Comparison of ENCODE assay signal across 11 cellular contexts in genomic region chr10:73888514-73888913, GRCh38. TPM values are rescaled to one million over a fixed set of nuclear protein-coding genes. Genes with fewer than 3 reads are reported as not detected.
DNase-seq lines count a peak whose midpoint lies in the region; ATAC-seq, FAIRE-seq and TF ChIP-seq lines count a peak whose summit lies in the region.
"Had no signal": no experiment of that assay in that cellular context is flagged by ENCODE, and none has a peak within 500 bp of the region (broad histone marks: within the 10 kb centered on the region; RNA-seq: fewer than 3 reads in every experiment).

No MANE protein-coding gene starts in this region.

- CTCF ChIA-PET in PC-3 (lab: Charles Lee): interaction anchor here (0.6 to 4.4 kb wide), 13 partner anchors 9 to 215 kb away, joined by 3 to 317 read pairs (median 26); no protein-coding TSS in a partner anchor

- no peaks in the 10 kb centered on the region for H3K9me2 ChIP-seq in PC-3 (replicated peaks; ENCODE audit: low read length)

- H3K27me3 Mint-ChIP-seq in CD4-positive, CD25-positive, alpha-beta regulatory T cell: peaks cover 15% of the 10 kb centered on the region

- no peak overlapping the region for H2AFZ ChIP-seq in PC-3 (ENCODE audit: low read length)

- TF ChIP-seq CTCF in PC-3 (conservative IDR thresholded peaks at IDR 0.05; ENCODE audit: low read depth, low read length) (no peak), pancreas (IDR thresholded peaks at IDR 0.05) (no peak)

- WGBS in esophagus, 2 donors: 45 to 48% methylated on average over 5 of the region's 5 CpGs
- WGBS in pancreas, 2 donors: 14 to 20% methylated on average over 5 of the region's 5 CpGs

- intact Hi-C loops in PC-3 (cut with micrococcal nuclease): loop anchor here (1.0 to 5.0 kb wide), 2 partner anchors 44 to 344 kb away; no protein-coding TSS in a partner anchor
- intact Hi-C loops in pancreas (cut with DNase I): loop anchor here in 1 of 3 donors (10.0 kb wide), 2 partner anchors 56 to 186 kb away; no protein-coding TSS in a partner anchor

- no peaks in the 10 kb centered on the region for H3K36me3 Mint-ChIP-seq in CD4-positive, CD25-positive, alpha-beta regulatory T cell
- H3K36me3 Mint-ChIP-seq: CD8-positive, alpha-beta T cell had no signal

- no peaks in the 10 kb centered on the region for H3K27me3 ChIP-seq in CD4-positive, CD25-positive, alpha-beta regulatory T cell (ENCODE audit: control insufficient read depth, insufficient read depth, low read length)
- no peaks in the 10 kb centered on the region for H3K27me3 ChIP-seq in PC-3 (ENCODE audit: low read length)
- H3K27me3 ChIP-seq in esophagus (ENCODE audit: control insufficient read depth in 1 of 2, insufficient read depth in 2 of 2, low read length in 2 of 2): no peaks in the 10 kb centered on the region
- no peaks in the 10 kb centered on the region for H3K27me3 ChIP-seq in pancreas

- H4K20me1 ChIP-seq in PC-3 (ENCODE audit: low read length): no peaks in the 10 kb centered on the region

- peaks cover 0 to 1% (median 0%) of the 10 kb centered on the region in 7 donors for H3K9me3 Mint-ChIP-seq in CD4-positive, CD25-positive, alpha-beta regulatory T cell
- H3K9me3 Mint-ChIP-seq: CD8-positive, alpha-beta T cell had no signal

- no peak for DNase-seq in CD4-positive, CD25-positive, alpha-beta regulatory T cell
- DNase-seq in PC-3 (peak; percentile 100), pancreas (peak in 1 of 6 donors; percentile 25)
- DNase-seq in activated CD8-positive, alpha-beta memory T cell treated with anti-CD3 and anti-CD28 coated beads for 24 hours: no peak
- DNase-seq in NK-92 treated with Interleukin-12 subunit alpha and Interleukin-12 subunit beta, amount 100 ng/mL, for 24 hours (lab: John Stamatoyannopoulos, UW): no peak
- DNase-seq: activated CD8-positive, alpha-beta memory T cell treated with anti-CD3 and anti-CD28 coated beads, Interleukin-2, amount 50 U/mL, for 48 hours; CD8-positive, alpha-beta T cell had no signal

- no peak overlapping the region for H3K27ac ChIP-seq in CD4-positive, CD25-positive, alpha-beta regulatory T cell (ENCODE audit: insufficient read depth, low read length, poor library complexity, severe bottlenecking)
- H3K27ac ChIP-seq in PC-3 (ENCODE audit: low read length) (peak overlapping the region; percentile 82), esophagus (ENCODE audit: low read depth in 2 of 2, low read length in 1 of 2) (peak overlapping the region; percentile 97 to 99), pancreas (peak overlapping the region in 2 of 4 donors; percentile 65)

- peak overlapping the region; percentile 76 for H3K4me2 ChIP-seq in PC-3 (ENCODE audit: low read length)

- BruUV-seq in PC-3 (replicated peaks; lab: Mats Ljungman, UMichigan): no TSS peak

- ATAC-seq in CD4-positive, CD25-positive, alpha-beta regulatory T cell (ENCODE audit: low read depth in 2 of 2): no peak
- ATAC-seq in PC-3: peak; percentile 32
- peak; percentile 64 to 71 (median 66) for ATAC-seq in pancreas
- no peak for ATAC-seq in GM21723 (IDR thresholded peaks at IDR 0.05; ENCODE audit: unreplicated experiment)
- ATAC-seq in GM19463 (IDR thresholded peaks at IDR 0.05; ENCODE audit: unreplicated experiment): no peak
- ATAC-seq: CD8-positive, alpha-beta T cell had no signal

- FAIRE-seq in pancreas (lab: Jason Lieb, UNC): no peak
- FAIRE-seq: kidney had no signal

- H3K36me3 ChIP-seq in CD4-positive, CD25-positive, alpha-beta regulatory T cell (ENCODE audit: control insufficient read depth, insufficient read depth, low read length): no peaks in the 10 kb centered on the region
- H3K36me3 ChIP-seq in PC-3 (ENCODE audit: low read depth, low read length) (no peaks in the 10 kb centered on the region), esophagus (ENCODE audit: control insufficient read depth in 2 of 2, insufficient read depth in 2 of 2, low read length in 1 of 2) (no peaks in the 10 kb centered on the region), pancreas (no peaks in the 10 kb centered on the region)

- POLR2A ChIA-PET in PC-3 (lab: Charles Lee; ENCODE audit: unreplicated experiment): interaction anchor here (0.5 to 4.2 kb wide), 14 partner anchors 8 to 497 kb away, joined by 3 to 182 read pairs (median 6); partner anchors contain the start of genes PLAU and ZSWIM8

- H3K4me3 ChIP-seq in CD4-positive, CD25-positive, alpha-beta regulatory T cell (ENCODE audit: low read depth, low read length): no peak overlapping the region
- H3K4me3 ChIP-seq in PC-3 (ENCODE audit: low read length): peak overlapping the region; percentile 48
- H3K4me3 ChIP-seq in esophagus (ENCODE audit: low read depth in 1 of 2, low read length in 2 of 2): no peak overlapping the region
- no peak overlapping the region for H3K4me3 ChIP-seq in pancreas

- H3K79me2 ChIP-seq in PC-3 (ENCODE audit: low read length): no peaks in the 10 kb centered on the region

- peak overlapping the region in 2 of 3 donors; percentile 25 to 26 for H3K27ac Mint-ChIP-seq in CD4-positive, CD25-positive, alpha-beta regulatory T cell
- H3K27ac Mint-ChIP-seq: CD8-positive, alpha-beta T cell had no signal

- H3K4me3 Mint-ChIP-seq in CD4-positive, CD25-positive, alpha-beta regulatory T cell: no peak overlapping the region
- H3K4me3 Mint-ChIP-seq: CD8-positive, alpha-beta T cell had no signal

- peak overlapping the region; percentile 77 for H3K9ac ChIP-seq in PC-3 (ENCODE audit: low read length)

- H3K4me1 Mint-ChIP-seq in CD4-positive, CD25-positive, alpha-beta regulatory T cell: peaks cover 0 to 8% (median 7%) of the 10 kb centered on the region in 4 donors

- H3F3A ChIP-seq in PC-3 (ENCODE audit: low read length, unreplicated experiment): peaks cover 34% of the 10 kb centered on the region

- H3K4me1 ChIP-seq in CD4-positive, CD25-positive, alpha-beta regulatory T cell (ENCODE audit: control insufficient read depth, insufficient read depth, low read length, poor library complexity, severe bottlenecking): peaks cover 7% of the 10 kb centered on the region
- H3K4me1 ChIP-seq in PC-3 (ENCODE audit: insufficient read depth, low read length): peaks cover 74% of the 10 kb centered on the region
- peaks cover 4 to 15% of the 10 kb centered on the region in 2 donors for H3K4me1 ChIP-seq in esophagus (ENCODE audit: control insufficient read depth in 2 of 2, insufficient read depth in 2 of 2, low read length in 1 of 2)
- peaks cover 20 to 31% (median 29%) of the 10 kb centered on the region in 3 donors for H3K4me1 ChIP-seq in pancreas

- no peaks in the 10 kb centered on the region for H3K9me3 ChIP-seq in CD4-positive, CD25-positive, alpha-beta regulatory T cell (ENCODE audit: control insufficient read depth in 2 of 2, low read length in 2 of 2)
- H3K9me3 ChIP-seq in PC-3 (ENCODE audit: low read length): no peaks in the 10 kb centered on the region
- H3K9me3 ChIP-seq in esophagus (ENCODE audit: control insufficient read depth in 2 of 2, insufficient read depth in 1 of 2, low read depth in 1 of 2, low read length in 1 of 2): no peaks in the 10 kb centered on the region
- no peaks in the 10 kb centered on the region for H3K9me3 ChIP-seq in pancreas

RNA-seq across cellular contexts. Expression of gene CAMK2G, which starts 14.2 kb away (rescaled TPM):
- total RNA-seq in CD4-positive, CD25-positive, alpha-beta regulatory T cell: 58.8 TPM
- polyA plus RNA-seq in CD4-positive, CD25-positive, alpha-beta regulatory T cell: 1 to 10 TPM; 4.3 to 5.3 (median 4.7) TPM
- 170 and 179 TPM in 2 replicates for total RNA-seq in PC-3 (2014; rRNA removed)
- polyA plus RNA-seq in esophagus: 10 to 100 TPM; 16.1 to 25.3 TPM
- total RNA-seq in pancreas: 10 to 100 TPM in 1 of 6 donors, 1 to 10 TPM in 5; 5.3 to 10.5 (median 7.6) TPM
- polyA plus RNA-seq in pancreas: 10 to 100 TPM in 1 of 2 donors, 1 to 10 TPM in 1; 9.0 to 18.4 TPM

RNA-seq across cellular contexts. Expression of gene PLAU, which starts 22.4 kb away (rescaled TPM):
- total RNA-seq in CD4-positive, CD25-positive, alpha-beta regulatory T cell: 0.35 TPM
- not detected for polyA plus RNA-seq in CD4-positive, CD25-positive, alpha-beta regulatory T cell
- total RNA-seq in PC-3 (2014; rRNA removed) (1,570 and 1,582 TPM in 2 replicates), pancreas (10 to 100 TPM in 2 of 6 donors, 1 to 10 TPM in 4; 1.5 to 16.3 (median 3.6) TPM)
- polyA plus RNA-seq in esophagus (10 to 100 TPM in 1 of 2 donors, 1 to 10 TPM in 1; 7.0 to 13.7 TPM), pancreas (1 to 10 TPM; 3.0 to 6.4 TPM)

Comparison
In these comparisons a context has a peak if more than half of its experiments do, and no peak if none do; other contexts are left out.
1. ATAC-seq: peak in PC-3 (single experiment) and pancreas (4 of 4); none in CD4-positive, CD25-positive, alpha-beta regulatory T cell (0 of 2), GM21723 (single experiment) and GM19463 (single experiment).
2. RNA of gene PLAU, which starts 22.4 kb away (total RNA-seq): 1,570 to 1,582 TPM in PC-3; 1.5 to 16.3 TPM in pancreas and 0.35 TPM in CD4-positive, CD25-positive, alpha-beta regulatory T cell (single experiment); every median in the first group is over 10 times any median in the second.